In genomic region chr5:138563340-138564118, GRCh38 we compare ENCODE assay signal across 22 cellular contexts. TPM values are rescaled to one million over a fixed set of nuclear protein-coding genes. Genes with fewer than 3 reads are reported as not detected.
DNase-seq lines count a peak whose midpoint lies in the region; ATAC-seq and TF ChIP-seq lines count a peak whose summit lies in the region.
"Had no signal": no experiment of that assay in that cellular context is flagged by ENCODE, and none has a peak within 500 bp of the region (broad histone marks: within the 10 kb centered on the region; RNA-seq: fewer than 3 reads in every experiment).

No MANE protein-coding gene starts in this region.

- ATAC-seq in activated T-helper 17 cell treated with anti-CD3 and anti-CD28 coated beads, Interleukin-2, amount 50 U/mL, for 72 hours (replicated peaks) = no peak
- no peak for ATAC-seq in naive B cell (ENCODE audit: low read depth in 2 of 2)
- no peak for ATAC-seq in activated CD4-positive, CD25-positive, alpha-beta regulatory T cell treated with anti-CD3 and anti-CD28 coated beads, Interleukin-2, amount 50 U/mL, for 24 hours
- ATAC-seq: Panc1 had no signal

- no peak overlapping the region for H3K14ac ChIP-seq in H9 (ENCODE audit: insufficient read depth, low read length)

- intact Hi-C loops in activated CD4-positive, alpha-beta T cell treated with anti-CD3 and anti-CD28 coated beads, Interleukin-2, amount 10 ng/mL, durations not matched to agents 24 days and 14 days (cut with micrococcal nuclease) = no loop called here

- H3K4me2 ChIP-seq in H9 (ENCODE audit: insufficient read depth, insufficient read length, low read length) = no peak overlapping the region
- H3K4me2 ChIP-seq: A549, SK-N-SH had no signal

- peaks cover 27% of the 10 kb centered on the region for H3K4me1 Mint-ChIP-seq in activated CD4-positive, alpha-beta T cell treated with anti-CD3 and anti-CD28 coated beads, Interleukin-2, amount 10 ng/mL, durations not matched to agents 24 days and 14 days
- no peaks in the 10 kb centered on the region for H3K4me1 Mint-ChIP-seq in H9
- peaks cover 46% of the 10 kb centered on the region for H3K4me1 Mint-ChIP-seq in activated T-helper 17 cell treated with anti-CD3 and anti-CD28 coated beads, Interleukin-2, amount 50 U/mL, for 72 hours
- H3K4me1 Mint-ChIP-seq in naive B cell = peaks cover 6 to 15% (median 12%) of the 10 kb centered on the region in 3 donors

- H3K9me3 ChIP-seq in H9 (ENCODE audit: control insufficient read depth, low read depth, low read length) = no peaks in the 10 kb centered on the region
- H3K9me3 ChIP-seq: A549, SK-N-SH had no signal

- no peaks in the 10 kb centered on the region for H3K9me3 Mint-ChIP-seq in activated CD4-positive, alpha-beta T cell treated with anti-CD3 and anti-CD28 coated beads, Interleukin-2, amount 10 ng/mL, durations not matched to agents 24 days and 14 days
- H3K9me3 Mint-ChIP-seq in H9 (no peaks in the 10 kb centered on the region), naive B cell (no peaks in the 10 kb centered on the region)
- H3K9me3 Mint-ChIP-seq in activated T-helper 17 cell treated with anti-CD3 and anti-CD28 coated beads, Interleukin-2, amount 50 U/mL, for 72 hours = no peaks in the 10 kb centered on the region
- H3K9me3 Mint-ChIP-seq: neural crest cell had no signal

- no peak overlapping the region for H4K91ac ChIP-seq in H9 (ENCODE audit: insufficient read length, low read depth, low read length)

- H3K9ac ChIP-seq in H9 (ENCODE audit: extremely low read depth, insufficient read length, low read length) = no peak overlapping the region
- H3K9ac ChIP-seq: SK-N-SH had no signal

- no peak overlapping the region for H2BK15ac ChIP-seq in H9 (ENCODE audit: low read depth, low read length)

- H2BK12ac ChIP-seq in H9 (ENCODE audit: insufficient read length, low read depth, low read length) = no peak overlapping the region

- H3K27me3 Mint-ChIP-seq in activated CD4-positive, alpha-beta T cell treated with anti-CD3 and anti-CD28 coated beads, Interleukin-2, amount 10 ng/mL, durations not matched to agents 24 days and 14 days = no peaks in the 10 kb centered on the region
- H3K27me3 Mint-ChIP-seq in H9 (ENCODE audit: low read depth) (no peaks in the 10 kb centered on the region), naive B cell (no peaks in the 10 kb centered on the region)
- H3K27me3 Mint-ChIP-seq in activated T-helper 17 cell treated with anti-CD3 and anti-CD28 coated beads, Interleukin-2, amount 50 U/mL, for 72 hours = no peaks in the 10 kb centered on the region

- no peak overlapping the region for H2BK120ac ChIP-seq in H9 (ENCODE audit: low read depth, low read length, poor library complexity, severe bottlenecking)

- no peak for DNase-seq in activated CD4-positive, alpha-beta T cell treated with anti-CD3 and anti-CD28 coated beads, Interleukin-2, amount 10 ng/mL, durations not matched to agents 24 days and 14 days
- DNase-seq in activated CD4-positive, alpha-beta T cell treated with anti-CD3 and anti-CD28 coated beads, Interleukin-2, amount 50 U/mL, for 4 hours = no peak
- no peak for DNase-seq in H9
- DNase-seq in naive B cell = no peak
- no peak for DNase-seq in ureter (ENCODE audit: low spot score)
- DNase-seq in NCI-H1092 (lab: John Stamatoyannopoulos, UW) = no peak
- DNase-seq: activated gamma-delta T cell treated with Interleukin-2 at 50 U/mL for 16 hours; brain microvascular endothelial cell; C1 segment of cervical spinal cord; cortex of kidney; foreskin fibroblast; mesenchymal stem cell; NCI-H1417 treated with DMSO at 0.1 percent for 48 hours; NCI-H2171; NCI-H82; SK-N-SH; stimulated activated CD4-positive, alpha-beta T cell treated with anti-CD3 and anti-CD28 coated beads, Interleukin-12 subunit alpha, Interleukin-12 subunit beta, amount 100 ng/mL, for 4 hours had no signal

- H2AK5ac ChIP-seq in H9 (ENCODE audit: insufficient read length, low read length) = no peak overlapping the region

- no peaks in the 10 kb centered on the region for H4K20me1 ChIP-seq in H9 (ENCODE audit: control insufficient read depth, insufficient read depth, insufficient read length)

- no peak overlapping the region for H3K4me3 Mint-ChIP-seq in activated CD4-positive, alpha-beta T cell treated with anti-CD3 and anti-CD28 coated beads, Interleukin-2, amount 10 ng/mL, durations not matched to agents 24 days and 14 days
- H3K4me3 Mint-ChIP-seq in H9 = no peak overlapping the region; a peak in 1 of 5 replicates
- no peak overlapping the region for H3K4me3 Mint-ChIP-seq in activated T-helper 17 cell treated with anti-CD3 and anti-CD28 coated beads, Interleukin-2, amount 50 U/mL, for 72 hours
- H3K4me3 Mint-ChIP-seq in naive B cell = no peak overlapping the region
- H3K4me3 Mint-ChIP-seq: neural crest cell had no signal

- H3T11ph ChIP-seq in H9 (ENCODE audit: low read length) = no peak overlapping the region

- peaks cover 6% of the 10 kb centered on the region; the same call in 1 of the 2 replicates for H3K79me2 ChIP-seq in H9 (ENCODE audit: insufficient read depth, low read length)

- H3K4me1 ChIP-seq in H9 (ENCODE audit: insufficient read depth, low read length) = no peaks in the 10 kb centered on the region

- no CpG with 5 or more reads among the region's 3 CpGs for WGBS in H9 (ENCODE audit: extremely low coverage, insufficient read length, low lambda C conversion rate)

- peaks cover 5% of the 10 kb centered on the region for H3K79me1 ChIP-seq in H9 (ENCODE audit: insufficient read depth, low read depth, low read length, poor library complexity, severe bottlenecking)

- H3K23me2 ChIP-seq in H9 (ENCODE audit: insufficient read length, low read depth, low read length, poor library complexity, severe bottlenecking) = no peaks in the 10 kb centered on the region

- no peaks in the 10 kb centered on the region for H3K27me3 ChIP-seq in H9 (ENCODE audit: insufficient read depth, low read length)
- H3K27me3 ChIP-seq: brain microvascular endothelial cell had no signal

- no peak overlapping the region for H4K5ac ChIP-seq in H9 (ENCODE audit: insufficient read length, low read depth, low read length)

- no peak overlapping the region for H3K27ac ChIP-seq in H9 (ENCODE audit: insufficient read length, low read depth, low read length)
- H3K27ac ChIP-seq: A549, brain microvascular endothelial cell had no signal

- H2BK5ac ChIP-seq in H9 (ENCODE audit: insufficient read length, low read length) = no peak overlapping the region

- H4K8ac ChIP-seq in H9 (replicated peaks; ENCODE audit: insufficient read length, low read depth, low read length) = no peak overlapping the region

- no peak overlapping the region for H3K18ac ChIP-seq in H9 (ENCODE audit: insufficient read length, low read depth, low read length)

- no peak overlapping the region for H2AFZ ChIP-seq in H9 (ENCODE audit: low read length)

- H3K23ac ChIP-seq in H9 (ENCODE audit: insufficient read length, low read depth, low read length) = no peak overlapping the region

- no peak for TF ChIP-seq CTCF in H9 (conservative IDR thresholded peaks at IDR 0.05)

- no peak overlapping the region for H2BK20ac ChIP-seq in H9 (ENCODE audit: low read depth, low read length, poor library complexity, severe bottlenecking)

- H3K27ac Mint-ChIP-seq in activated CD4-positive, alpha-beta T cell treated with anti-CD3 and anti-CD28 coated beads, Interleukin-2, amount 10 ng/mL, durations not matched to agents 24 days and 14 days = peak overlapping the region; percentile 38
- H3K27ac Mint-ChIP-seq in H9 (peak overlapping the region in 2 of 3 experiments; percentile 0 to 41; a peak in 2 of 7 replicates), naive B cell (peak overlapping the region in 5 of 6 donors; percentile 33 to 94 (median 80))
- peak overlapping the region; percentile 21 for H3K27ac Mint-ChIP-seq in activated T-helper 17 cell treated with anti-CD3 and anti-CD28 coated beads, Interleukin-2, amount 50 U/mL, for 72 hours

- H3K4ac ChIP-seq in H9 (ENCODE audit: low read depth, low read length) = no peak overlapping the region

- peaks cover 73% of the 10 kb centered on the region for H3K36me3 Mint-ChIP-seq in activated CD4-positive, alpha-beta T cell treated with anti-CD3 and anti-CD28 coated beads, Interleukin-2, amount 10 ng/mL, durations not matched to agents 24 days and 14 days (ENCODE audit: low read depth)
- H3K36me3 Mint-ChIP-seq in H9 (ENCODE audit: insufficient read depth in 1 of 3, low read depth in 3 of 3) = peaks cover 68 to 92% (median 89%) of the 10 kb centered on the region in 3 experiments
- H3K36me3 Mint-ChIP-seq in activated T-helper 17 cell treated with anti-CD3 and anti-CD28 coated beads, Interleukin-2, amount 50 U/mL, for 72 hours (ENCODE audit: low read depth) = peaks cover 98% of the 10 kb centered on the region
- peaks cover 33 to 37% of the 10 kb centered on the region in 2 donors for H3K36me3 Mint-ChIP-seq in naive B cell

- H3K56ac ChIP-seq in H9 (ENCODE audit: insufficient read length, low read depth, low read length) = no peak overlapping the region

RNA-seq across cellular contexts. Expression of gene HSPA9, which starts 11.7 kb away (rescaled TPM):
- 415 and 430 TPM in 2 replicates for total RNA-seq in activated CD4-positive, alpha-beta T cell treated with anti-CD3 and anti-CD28 coated beads, Interleukin-2, amount 10 ng/mL, durations not matched to agents 24 days and 14 days
- total RNA-seq in H9 (2021) = 397 and 399 TPM in 2 replicates
- 100 to 1,000 TPM; 220 to 398 TPM for total RNA-seq in activated T-helper 17 cell treated with anti-CD3 and anti-CD28 coated beads, Interleukin-2, amount 50 U/mL, for 72 hours
- 100 to 1,000 TPM; 102 to 128 (median 109) TPM for polyA plus RNA-seq in naive B cell (ENCODE audit: low read depth in 6 of 6)
- 289 TPM for total RNA-seq in ureter

RNA-seq across cellular contexts. Expression of gene ETF1, which starts 20.5 kb away (rescaled TPM):
- total RNA-seq in activated CD4-positive, alpha-beta T cell treated with anti-CD3 and anti-CD28 coated beads, Interleukin-2, amount 10 ng/mL, durations not matched to agents 24 days and 14 days = 200 and 205 TPM in 2 replicates
- 175 and 183 TPM in 2 replicates for total RNA-seq in H9 (2021)
- 100 to 1,000 TPM in 1 of 2 donors, 10 to 100 TPM in 1; 73.0 to 159 TPM for total RNA-seq in activated T-helper 17 cell treated with anti-CD3 and anti-CD28 coated beads, Interleukin-2, amount 50 U/mL, for 72 hours
- 10 to 100 TPM; 18.4 to 35.0 (median 30.7) TPM for polyA plus RNA-seq in naive B cell (ENCODE audit: low read depth in 6 of 6)
- 112 TPM for total RNA-seq in ureter

Comparison
In these comparisons a context has a peak if more than half of its experiments do, and no peak if none do; other contexts are left out.
1. H3K27ac Mint-ChIP-seq: peak in every context shown above with its lines; median percentile 80 in naive B cell; 38 in activated CD4-positive, alpha-beta T cell treated with anti-CD3 and anti-CD28 coated beads, Interleukin-2, amount 10 ng/mL, durations not matched to agents 24 days and 14 days; 21 in activated T-helper 17 cell treated with anti-CD3 and anti-CD28 coated beads, Interleukin-2, amount 50 U/mL, for 72 hours; 20 in H9.